Comparison of ENCODE assay signal across 1 cellular context in genomic region chr2:237866119-237866621, GRCh38.
TF ChIP-seq lines count a peak whose summit lies in the region.

No MANE protein-coding gene starts in this region.

TF ChIP-seq in SK-N-SH, 30 proteins besides CTCF, POLR2A, EP300 and RAD21 (continued from another document):
- TF ChIP-seq FOXM1 (IDR thresholded peaks at IDR 0.05; ENCODE audit: low read depth) (no peak), TEAD4 (IDR thresholded peaks at IDR 0.05; ENCODE audit: borderline replicate concordance, insufficient read depth) (no peak), FOSL2 (IDR thresholded peaks at IDR 0.05; ENCODE audit: borderline replicate concordance, low read depth) (peak; percentile 76; the same call in 1 of the 2 replicates), GABPA (IDR thresholded peaks at IDR 0.05; ENCODE audit: low read depth) (no peak), SMC3 (IDR thresholded peaks at IDR 0.05; ENCODE audit: low read depth, low read length) (no peak), EZH2phosphoT487 (IDR thresholded peaks at IDR 0.05; ENCODE audit: borderline replicate concordance, low read depth) (no peak), NRF1 (IDR thresholded peaks at IDR 0.05; ENCODE audit: low read depth, low read length) (no peak), MAX (IDR thresholded peaks at IDR 0.05; ENCODE audit: low read depth) (peak; percentile 39; the same call in 1 of the 2 replicates), USF2 (IDR thresholded peaks at IDR 0.05; ENCODE audit: borderline replicate concordance, low read depth, low read length) (no peak), RFX5 (IDR thresholded peaks at IDR 0.05; ENCODE audit: low read length) (no peak), FOXJ3 (CRISPR knock-in tag; IDR thresholded peaks at IDR 0.05) (no peak), RXRA (IDR thresholded peaks at IDR 0.05; ENCODE audit: borderline replicate concordance, low read depth) (no peak; the same call in 1 of the 2 replicates), YY1 (IDR thresholded peaks at IDR 0.05; ENCODE audit: low read depth) (no peak), NFIC (IDR thresholded peaks at IDR 0.05; ENCODE audit: borderline replicate concordance) (0 out of 2 replicates have a peak, but pooled peaks have one; percentile 29), IRF3 (IDR thresholded peaks at IDR 0.05; ENCODE audit: low read depth, low read length) (no peak), USF1 (IDR thresholded peaks at IDR 0.05; ENCODE audit: borderline replicate concordance, low read depth) (no peak), SIN3A (IDR thresholded peaks at IDR 0.05; ENCODE audit: borderline replicate concordance, low read depth, low read length) (no peak), CHD2 (IDR thresholded peaks at IDR 0.05; ENCODE audit: low read length, partially characterized antibody) (no peak), ELF1 (IDR thresholded peaks at IDR 0.05) (no peak), RCOR1 (IDR thresholded peaks at IDR 0.05; ENCODE audit: low read length) (no peak), ZBTB33 (IDR thresholded peaks at IDR 0.05; ENCODE audit: borderline replicate concordance, low read depth) (no peak), PBX3 (IDR thresholded peaks at IDR 0.05) (0 out of 2 replicates have a peak, but pooled peaks have one; percentile 5)
